12 cellular contexts compared by ENCODE assay signal in the genomic region with DNA sequence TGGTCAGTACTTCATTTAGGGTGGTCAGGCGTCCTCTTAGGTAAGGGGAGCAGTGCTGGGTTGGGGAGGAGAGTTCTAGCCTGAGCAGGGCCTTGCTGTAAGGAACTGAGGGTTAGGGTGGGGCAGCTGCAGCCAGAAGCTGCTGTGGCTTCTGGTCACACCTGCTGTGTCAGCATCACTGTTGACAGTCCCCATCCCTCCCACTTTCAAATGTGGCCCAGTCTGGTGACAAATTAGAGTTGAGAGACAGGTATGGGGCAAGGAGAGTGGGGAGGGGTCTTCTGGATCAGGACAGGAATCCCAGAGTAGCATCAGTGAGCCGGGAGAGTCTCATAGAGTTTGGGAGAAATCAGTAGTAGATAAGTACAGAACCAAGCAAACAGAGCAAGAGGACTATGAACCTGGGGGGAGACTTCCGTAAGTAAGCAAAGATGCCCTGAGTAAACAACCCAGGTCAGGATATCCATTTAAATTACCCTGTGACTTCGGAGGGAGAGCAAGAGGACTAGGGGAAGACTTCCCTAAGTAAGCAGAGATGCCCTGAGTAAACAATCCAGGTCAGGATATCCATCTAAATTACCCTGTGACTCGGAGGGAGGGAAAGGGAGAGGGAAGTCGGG. TPM values are rescaled to one million over a fixed set of nuclear protein-coding genes. Genes with fewer than 3 reads are reported as not detected.
DNase-seq lines count a peak whose midpoint lies in the region; ATAC-seq and TF ChIP-seq lines count a peak whose summit lies in the region.
"Had no signal": no experiment of that assay in that cellular context is flagged by ENCODE, and none has a peak within 500 bp of the region (broad histone marks: within the 10 kb centered on the region; RNA-seq: fewer than 3 reads in every experiment).

No MANE protein-coding gene starts in this region.

- H3K36me3 ChIP-seq in CD8-positive, alpha-beta T cell (ENCODE audit: insufficient read depth, low read length): peaks cover 8% of the 10 kb centered on the region

- no peaks in the 10 kb centered on the region for H3K9me3 Mint-ChIP-seq in CD8-positive, alpha-beta T cell
- H3K9me3 Mint-ChIP-seq in IgD-negative memory B cell (no peaks in the 10 kb centered on the region), natural killer cell (no peaks in the 10 kb centered on the region)
- H3K9me3 Mint-ChIP-seq in central memory CD8-positive, alpha-beta T cell: no peaks in the 10 kb centered on the region

- peak overlapping the region; percentile 28 for H3K27ac Mint-ChIP-seq in CD8-positive, alpha-beta T cell
- peak overlapping the region; percentile 47 to 90 (median 70) for H3K27ac Mint-ChIP-seq in IgD-negative memory B cell
- H3K27ac Mint-ChIP-seq in central memory CD8-positive, alpha-beta T cell (ENCODE audit: low read depth): peak overlapping the region; percentile 93
- peak overlapping the region; percentile 83 to 85 for H3K27ac Mint-ChIP-seq in natural killer cell

- H3K27me3 ChIP-seq in CD8-positive, alpha-beta T cell (ENCODE audit: insufficient read depth, low read length): no peaks in the 10 kb centered on the region

- no peak for ATAC-seq in CD8-positive, alpha-beta T cell
- ATAC-seq in central memory CD8-positive, alpha-beta T cell (replicated peaks; ENCODE audit: extremely low read depth, poor library complexity, severe bottlenecking): no peak
- ATAC-seq in natural killer cell: peak in 1 of 3 donors; percentile 28
- ATAC-seq: Right ventricle myocardium inferior had no signal

- no peak overlapping the region for H3K4me3 ChIP-seq in CD8-positive, alpha-beta T cell (ENCODE audit: low read depth, low read length)

- no peak overlapping the region for H3K27ac ChIP-seq in CD8-positive, alpha-beta T cell (ENCODE audit: low read depth, low read length)

- no peak for DNase-seq in CD8-positive, alpha-beta T cell
- no peak for DNase-seq in central memory CD8-positive, alpha-beta T cell (ENCODE audit: low spot score in 2 of 2)
- DNase-seq in natural killer cell (no peak), T-helper 9 cell (no peak), AG08395 (ENCODE audit: low spot score) (no peak)
- DNase-seq in stimulated activated CD4-positive, alpha-beta T cell treated with anti-CD3 and anti-CD28 coated beads, Interleukin-4, amount 100 ng/mL, for 24 hours: no peak
- DNase-seq: activated CD4-positive, alpha-beta T cell treated with anti-CD3 and anti-CD28 coated beads for 1 hour; anterior cingulate cortex; DMS79 treated with DMSO at 0.1 percent for 48 hours; occipital lobe had no signal

- peaks cover 42% of the 10 kb centered on the region for H3K36me3 Mint-ChIP-seq in CD8-positive, alpha-beta T cell
- H3K36me3 Mint-ChIP-seq in IgD-negative memory B cell: peaks cover 2% of the 10 kb centered on the region
- peaks cover 44% of the 10 kb centered on the region for H3K36me3 Mint-ChIP-seq in central memory CD8-positive, alpha-beta T cell (ENCODE audit: insufficient read depth)
- H3K36me3 Mint-ChIP-seq in natural killer cell: no peaks in the 10 kb centered on the region

- peaks cover 26% of the 10 kb centered on the region for H3K4me1 Mint-ChIP-seq in CD8-positive, alpha-beta T cell (ENCODE audit: low read depth)
- peaks cover 18 to 29% (median 26%) of the 10 kb centered on the region in 3 donors for H3K4me1 Mint-ChIP-seq in IgD-negative memory B cell
- peaks cover 48% of the 10 kb centered on the region for H3K4me1 Mint-ChIP-seq in central memory CD8-positive, alpha-beta T cell
- peaks cover 46 to 57% of the 10 kb centered on the region in 2 donors for H3K4me1 Mint-ChIP-seq in natural killer cell

- H3K9me3 ChIP-seq in CD8-positive, alpha-beta T cell (ENCODE audit: low read length): no peaks in the 10 kb centered on the region

- TF ChIP-seq CTCF in CD8-positive, alpha-beta T cell (IDR thresholded peaks at IDR 0.05): no peak
- TF ChIP-seq CTCF in natural killer cell (IDR thresholded peaks at IDR 0.05): no peak

- no peaks in the 10 kb centered on the region for H3K27me3 Mint-ChIP-seq in CD8-positive, alpha-beta T cell (ENCODE audit: low read depth)
- H3K27me3 Mint-ChIP-seq in IgD-negative memory B cell (no peaks in the 10 kb centered on the region), natural killer cell (ENCODE audit: low read depth in 2 of 2) (no peaks in the 10 kb centered on the region)
- H3K27me3 Mint-ChIP-seq in central memory CD8-positive, alpha-beta T cell: no peaks in the 10 kb centered on the region

- H3K4me1 ChIP-seq in CD8-positive, alpha-beta T cell (ENCODE audit: insufficient read depth, low read length): peaks cover 12% of the 10 kb centered on the region

- H3K4me3 Mint-ChIP-seq in CD8-positive, alpha-beta T cell: no peak overlapping the region
- H3K4me3 Mint-ChIP-seq in IgD-negative memory B cell (peak overlapping the region in 2 of 4 donors; percentile 49 to 74), natural killer cell (peak overlapping the region; percentile 35)
- H3K4me3 Mint-ChIP-seq in central memory CD8-positive, alpha-beta T cell: peak overlapping the region; percentile 18

- CTCF ChIA-PET in CD8-positive, alpha-beta T cell (lab: Charles Lee): no interaction called here

- POLR2A ChIA-PET in CD8-positive, alpha-beta T cell (lab: Charles Lee): interaction anchor here (1.6 kb wide), 1 partner anchor 23 kb away, joined by 3 read pairs; no protein-coding TSS in a partner anchor

- intact Hi-C loops in CD8-positive, alpha-beta T cell (cut with DNase I, micrococcal nuclease): no loop called here
- intact Hi-C loops in natural killer cell (cut with micrococcal nuclease): no loop called here

RNA-seq across cellular contexts. Expression of gene PPP6R2, which starts 53.7 kb away (rescaled TPM):
- total RNA-seq in CD8-positive, alpha-beta T cell: 10 to 100 TPM; 46.2 to 46.5 TPM
- 27.0 TPM for polyA plus RNA-seq in IgD-negative memory B cell
- total RNA-seq in natural killer cell: 100 to 1,000 TPM in 1 of 3 donors, 10 to 100 TPM in 2; 76.0 to 103 (median 78.1) TPM

Comparison
In these comparisons a context has a peak if more than half of its experiments do, and no peak if none do; other contexts are left out.
1. H3K27ac Mint-ChIP-seq: peak in every context shown above with its lines; median percentile 93 in central memory CD8-positive, alpha-beta T cell; 84 in natural killer cell; 70 in IgD-negative memory B cell; 28 in CD8-positive, alpha-beta T cell.